In the genomic region with DNA sequence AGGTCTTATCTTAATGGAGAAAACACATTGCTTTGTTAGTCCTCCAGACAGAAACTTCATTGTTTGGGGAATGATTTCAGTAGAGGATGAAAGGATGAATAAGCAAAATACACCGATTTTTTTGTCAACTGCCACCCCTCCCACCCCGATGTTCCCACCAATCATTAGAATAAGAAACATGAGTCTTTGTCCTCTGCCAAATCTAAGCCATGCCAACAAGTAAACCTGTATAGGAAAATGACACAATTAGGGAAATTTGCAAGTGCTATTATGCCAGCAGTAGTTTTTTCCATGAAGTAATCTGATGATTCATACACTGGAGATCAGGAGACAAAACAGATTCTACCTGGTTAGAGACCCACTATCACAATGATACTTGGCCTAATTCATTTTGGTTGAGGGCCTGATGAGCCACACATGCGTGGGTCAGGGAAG, we compare ENCODE assay signal across 15 cellular contexts. TPM values are rescaled to one million over a fixed set of nuclear protein-coding genes. Genes with fewer than 3 reads are reported as not detected.
DNase-seq lines count a peak whose midpoint lies in the region; ATAC-seq, FAIRE-seq and TF ChIP-seq lines count a peak whose summit lies in the region.
"Had no signal": no experiment of that assay in that cellular context is flagged by ENCODE, and none has a peak within 500 bp of the region (broad histone marks: within the 10 kb centered on the region; RNA-seq: fewer than 3 reads in every experiment).

No MANE protein-coding gene starts in this region.

- H3K9me3 Mint-ChIP-seq in astrocyte (ENCODE audit: unreplicated experiment) = no peaks in the 10 kb centered on the region
- H3K9me3 Mint-ChIP-seq: activated CD4-positive, alpha-beta T cell treated with anti-CD3 and anti-CD28 coated beads, Interleukin-2, amount 10 ng/mL, durations not matched to agents 24 days and 14 days; natural killer cell had no signal

- no peak for ATAC-seq in HG03460 (IDR thresholded peaks at IDR 0.05; ENCODE audit: unreplicated experiment)
- ATAC-seq: natural killer cell had no signal

- no peaks in the 10 kb centered on the region for H3K27me3 Mint-ChIP-seq in astrocyte (ENCODE audit: low read depth, unreplicated experiment)
- H3K27me3 Mint-ChIP-seq: activated CD4-positive, alpha-beta T cell treated with anti-CD3 and anti-CD28 coated beads, Interleukin-2, amount 10 ng/mL, durations not matched to agents 24 days and 14 days had no signal

- peaks cover 18% of the 10 kb centered on the region for H3K4me1 ChIP-seq in astrocyte (ENCODE audit: insufficient read depth, low read length)
- H3K4me1 ChIP-seq: BE2C, spleen had no signal

- no peaks in the 10 kb centered on the region for H3K27me3 ChIP-seq in astrocyte (ENCODE audit: insufficient read depth, low read length)
- H3K27me3 ChIP-seq: BE2C, spleen had no signal

- no peaks in the 10 kb centered on the region for H3K9me3 ChIP-seq in astrocyte (ENCODE audit: insufficient read depth, low read depth, low read length)
- H3K9me3 ChIP-seq: BE2C, spleen had no signal

- peak; percentile 52 for DNase-seq in A172 (ENCODE audit: low spot score)
- DNase-seq in HT1080 (ENCODE audit: low read depth) = peak; percentile 78
- DNase-seq in astrocyte (ENCODE audit: low read depth) = peak; percentile 83
- peak; percentile 84 for DNase-seq in iris pigment epithelial cell (ENCODE audit: low read depth)
- no peak for DNase-seq in NCI-H510A treated with DMSO at 0.1 percent for 48 hours (lab: John Stamatoyannopoulos, UW)
- DNase-seq in stimulated activated naive CD4-positive, alpha-beta T cell treated with Interleukin-2 at 50 U/mL for 16 hours (lab: John Stamatoyannopoulos, UW) = no peak
- no peak for DNase-seq in GOT3 (lab: John Stamatoyannopoulos, UW)
- DNase-seq: activated CD4-positive, alpha-beta T cell treated with anti-CD3 and anti-CD28 coated beads, Interleukin-2, amount 10 ng/mL, durations not matched to agents 24 days and 14 days; activated naive CD4-positive, alpha-beta T cell treated with anti-CD3 and anti-CD28 coated beads, Interleukin-2, amount 50 U/mL, for 16 hours; BE2C; effector CD8-positive, alpha-beta T cell; natural killer cell; spleen; stimulated activated CD8-positive, alpha-beta memory T cell treated with anti-CD3 and anti-CD28 coated beads, Interleukin-4, amount 100 ng/mL, for 48 hours had no signal

- no peak for TF ChIP-seq CTCF in astrocyte (IDR thresholded peaks at IDR 0.05; ENCODE audit: insufficient read depth, low read depth, low read length)

- H3K27ac ChIP-seq in astrocyte (ENCODE audit: low read depth, low read length) = peak overlapping the region; percentile 88
- H3K27ac ChIP-seq: spleen had no signal

- H3K4me1 Mint-ChIP-seq in astrocyte (ENCODE audit: low read depth, unreplicated experiment) = peaks cover 39% of the 10 kb centered on the region
- H3K4me1 Mint-ChIP-seq: activated CD4-positive, alpha-beta T cell treated with anti-CD3 and anti-CD28 coated beads, Interleukin-2, amount 10 ng/mL, durations not matched to agents 24 days and 14 days; natural killer cell had no signal

- H3K4me2 ChIP-seq in astrocyte (ENCODE audit: low read length) = peak overlapping the region; percentile 76

- FAIRE-seq in astrocyte (lab: Jason Lieb, UNC) = no peak

- H4K20me1 ChIP-seq in astrocyte (ENCODE audit: insufficient read depth, low read length) = no peaks in the 10 kb centered on the region

- peak overlapping the region; percentile 93 for H3K27ac Mint-ChIP-seq in astrocyte (ENCODE audit: unreplicated experiment)
- H3K27ac Mint-ChIP-seq: activated CD4-positive, alpha-beta T cell treated with anti-CD3 and anti-CD28 coated beads, Interleukin-2, amount 10 ng/mL, durations not matched to agents 24 days and 14 days; natural killer cell had no signal

- H2AFZ ChIP-seq in astrocyte (ENCODE audit: low read depth, low read length) = no peak overlapping the region

- H3K79me2 ChIP-seq in astrocyte (ENCODE audit: insufficient read depth, low read length) = no peaks in the 10 kb centered on the region

- H3K4me3 ChIP-seq in astrocyte (ENCODE audit: insufficient read depth, low read depth, low read length) = no peak overlapping the region
- H3K4me3 ChIP-seq: spleen had no signal

- no peak overlapping the region for H3K4me3 Mint-ChIP-seq in astrocyte (ENCODE audit: unreplicated experiment)
- H3K4me3 Mint-ChIP-seq: activated CD4-positive, alpha-beta T cell treated with anti-CD3 and anti-CD28 coated beads, Interleukin-2, amount 10 ng/mL, durations not matched to agents 24 days and 14 days; natural killer cell had no signal

- peaks cover 26% of the 10 kb centered on the region for H3K36me3 Mint-ChIP-seq in astrocyte (ENCODE audit: low read depth, unreplicated experiment)
- H3K36me3 Mint-ChIP-seq: natural killer cell had no signal

- peak overlapping the region; percentile 66 for H3K9ac ChIP-seq in astrocyte (ENCODE audit: low read length)

- no peaks in the 10 kb centered on the region for H3K36me3 ChIP-seq in astrocyte (ENCODE audit: insufficient read depth, low read length)
- H3K36me3 ChIP-seq: BE2C, spleen had no signal

RNA-seq across cellular contexts. Expression of gene FLRT2, which starts 35.9 kb away (rescaled TPM):
- 3.6 and 11.5 TPM in 2 replicates for total RNA-seq in A172 (2014; rRNA removed; shearing (Covaris generic))
- total RNA-seq in HT1080 (2014; rRNA removed; shearing (Covaris generic)) = 6.7 and 7.2 TPM in 2 replicates
- polyA plus RNA-seq in HT1080 (2015; cell fraction: cytosol; rRNA removed) = 0.78 and 0.84 TPM in 2 replicates
- 8.0 and 9.4 TPM in 2 replicates for polyA plus RNA-seq in HT1080 (2015; cell fraction: nucleus; rRNA removed)
- total RNA-seq in astrocyte = 171 and 227 TPM in 2 replicates
- total RNA-seq: activated CD4-positive, alpha-beta T cell treated with anti-CD3 and anti-CD28 coated beads, Interleukin-2, amount 10 ng/mL, durations not matched to agents 24 days and 14 days; natural killer cell had no signal

Comparison
In these comparisons a context has a peak if more than half of its experiments do, and no peak if none do; other contexts are left out.
1. DNase-seq: peak in A172 (single experiment), HT1080 (single experiment), astrocyte (single experiment) and iris pigment epithelial cell (single experiment); none in NCI-H510A treated with DMSO at 0.1 percent for 48 hours (single experiment), stimulated activated naive CD4-positive, alpha-beta T cell treated with Interleukin-2 at 50 U/mL for 16 hours (single experiment) and GOT3 (single experiment).
2. RNA of gene FLRT2, which starts 35.9 kb away (total RNA-seq): 171 to 227 TPM in astrocyte; 3.6 to 11.5 TPM in A172 and 6.7 to 7.2 TPM in HT1080; every median in the first group is over 10 times any median in the second.